In genomic region chr15:45338417-45338816, GRCh38 we compare ENCODE assay signal across 3 cellular contexts.
A peak's percentile ranks its signal among the peaks of the same experiment; 100 is the strongest.
TF ChIP-seq lines count a peak whose summit lies in the region.

No MANE protein-coding gene starts in this region.

TF ChIP-seq in HepG2, 621 proteins besides CTCF, POLR2A, EP300 and RAD21 (continues in another document):
- TF ChIP-seq SAP130 (CRISPR knock-in tag; IDR thresholded peaks at IDR 0.05; ENCODE audit: low read depth): 0 out of 2 replicates have a peak, but pooled peaks have one; percentile 18
- peak; percentile 21; the same call in 1 of the 2 replicates for TF ChIP-seq CREM (IDR thresholded peaks at IDR 0.05)
- TF ChIP-seq CREM (CRISPR knock-in tag; IDR thresholded peaks at IDR 0.05): no peak
- 0 out of 2 replicates have a peak, but pooled peaks have one; percentile 36 for TF ChIP-seq HDAC2 (CRISPR knock-in tag; IDR thresholded peaks at IDR 0.05)
- 0 out of 2 replicates have a peak, but pooled peaks have one; percentile 36 for TF ChIP-seq MED1 (CRISPR knock-in tag; IDR thresholded peaks at IDR 0.05)
- TF ChIP-seq ZNF646 (CRISPR knock-in tag; IDR thresholded peaks at IDR 0.05): 0 out of 2 replicates have a peak, but pooled peaks have one; percentile 53
- TF ChIP-seq ETV5 (CRISPR knock-in tag; IDR thresholded peaks at IDR 0.05; ENCODE audit: borderline replicate concordance): peak; percentile 64
- TF ChIP-seq SOX6 (IDR thresholded peaks at IDR 0.05): no peak
- TF ChIP-seq SOX6 (CRISPR knock-in tag; IDR thresholded peaks at IDR 0.05): peak; percentile 34
- peak; percentile 95 for TF ChIP-seq ZNF317 (CRISPR knock-in tag; IDR thresholded peaks at IDR 0.05)
- TF ChIP-seq GFI1 (CRISPR knock-in tag; IDR thresholded peaks at IDR 0.05; ENCODE audit: borderline replicate concordance): peak; percentile 42; the same call in 1 of the 2 replicates
- TF ChIP-seq ZNF12 (CRISPR knock-in tag; IDR thresholded peaks at IDR 0.05): peak; percentile 82
- TF ChIP-seq HES4 (CRISPR knock-in tag; IDR thresholded peaks at IDR 0.05; ENCODE audit: borderline replicate concordance): no peak
- no peak for TF ChIP-seq ZNF329 (CRISPR knock-in tag; IDR thresholded peaks at IDR 0.05; ENCODE audit: low read depth)
- no peak for TF ChIP-seq KAT2B (IDR thresholded peaks at IDR 0.05; ENCODE audit: borderline replicate concordance, low read depth, low read length)

TF ChIP-seq in WTC11, 78 proteins besides CTCF, POLR2A, EP300 and RAD21:
- TF ChIP-seq FOXJ3 (CRISPR knock-in tag; IDR thresholded peaks at IDR 0.05; ENCODE audit: borderline replicate concordance) (no peak), AR (CRISPR knock-in tag; IDR thresholded peaks at IDR 0.05) (no peak), KAT7 (CRISPR knock-in tag; IDR thresholded peaks at IDR 0.05; ENCODE audit: borderline replicate concordance) (no peak), ELF4 (CRISPR knock-in tag; IDR thresholded peaks at IDR 0.05; ENCODE audit: low read depth) (no peak), E2F1 (CRISPR knock-in tag; IDR thresholded peaks at IDR 0.05) (no peak)

TF ChIP-seq in SK-N-SH treated with all-trans-retinoic acid at 6 μM for 48 hours, 23 proteins besides CTCF, POLR2A, EP300 and RAD21:
- no peak for TF ChIP-seq ZNF8 (CRISPR knock-in tag; IDR thresholded peaks at IDR 0.05)
- TF ChIP-seq GLIS3 (CRISPR knock-in tag; IDR thresholded peaks at IDR 0.05): no peak
- no peak for TF ChIP-seq TCF4 (CRISPR knock-in tag; IDR thresholded peaks at IDR 0.05; ENCODE audit: borderline replicate concordance)
- no peak for TF ChIP-seq TSHZ2 (CRISPR knock-in tag; IDR thresholded peaks at IDR 0.05)
- TF ChIP-seq SNAI2 (CRISPR knock-in tag; IDR thresholded peaks at IDR 0.05): no peak
- no peak for TF ChIP-seq CSDC2 (CRISPR knock-in tag; IDR thresholded peaks at IDR 0.05)
- no peak for TF ChIP-seq ISL1 (CRISPR knock-in tag; IDR thresholded peaks at IDR 0.05)
- no peak for TF ChIP-seq CREB5 (CRISPR knock-in tag; IDR thresholded peaks at IDR 0.05; ENCODE audit: low read depth)
- no peak for TF ChIP-seq ZFP30 (CRISPR knock-in tag; IDR thresholded peaks at IDR 0.05)
- TF ChIP-seq ESRRG (CRISPR knock-in tag; IDR thresholded peaks at IDR 0.05): no peak
TF ChIP-seq in SK-N-SH treated with all-trans-retinoic acid at 6 μM for 48 hours: peak in this region for 0.
